In genomic region chr13:46962286-46962941, GRCh38 we compare ENCODE assay signal across 14 cellular contexts.
DNase-seq lines count a peak whose midpoint lies in the region; ATAC-seq and TF ChIP-seq lines count a peak whose summit lies in the region.
"Had no signal": no experiment of that assay in that cellular context is flagged by ENCODE, and none has a peak within 500 bp of the region (broad histone marks: within the 10 kb centered on the region; RNA-seq: fewer than 3 reads in every experiment).

No MANE protein-coding gene starts in this region.

- peaks cover 17% of the 10 kb centered on the region for H3K27me3 Mint-ChIP-seq in activated T-cell treated with anti-CD3 and anti-CD28 coated beads, Interleukin-2, amount 50 U/mL, for 4 hours (ENCODE audit: low read depth)

- no peaks in the 10 kb centered on the region for H3K36me3 Mint-ChIP-seq in activated T-cell treated with anti-CD3 and anti-CD28 coated beads, Interleukin-2, amount 50 U/mL, for 4 hours (ENCODE audit: insufficient read depth)
- H3K36me3 Mint-ChIP-seq: memory B cell had no signal

- H2AFZ ChIP-seq in OCI-LY1 (ENCODE audit: low read length) = no peak overlapping the region

- H3K4me1 ChIP-seq in OCI-LY1 (ENCODE audit: insufficient read depth, low read length, severe bottlenecking) = no peaks in the 10 kb centered on the region

- ATAC-seq in HG02884 (IDR thresholded peaks at IDR 0.05; ENCODE audit: unreplicated experiment) (no peak), HG03342 (IDR thresholded peaks at IDR 0.05; ENCODE audit: unreplicated experiment) (no peak), HG02885 (IDR thresholded peaks at IDR 0.05; ENCODE audit: poor library complexity, unreplicated experiment) (no peak)
- ATAC-seq in activated T-cell treated with anti-CD3 and anti-CD28 coated beads, Interleukin-2, amount 50 U/mL, for 4 hours = no peak

- H3K4me3 ChIP-seq in OCI-LY1 (ENCODE audit: low read depth, low read length, poor library complexity, severe bottlenecking) = no peak overlapping the region
- H3K4me3 ChIP-seq in fibroblast of pulmonary artery (replicated peaks; ENCODE audit: low read depth, low read length) = no peak overlapping the region

- no peak overlapping the region for H3K4me2 ChIP-seq in OCI-LY1 (ENCODE audit: low read length)

- H3K36me3 ChIP-seq in OCI-LY1 (ENCODE audit: insufficient read depth, low read length) = no peaks in the 10 kb centered on the region

- no peaks in the 10 kb centered on the region for H3K27me3 ChIP-seq in OCI-LY1 (ENCODE audit: insufficient read depth, low read length)

- H3K4me3 Mint-ChIP-seq in activated T-cell treated with anti-CD3 and anti-CD28 coated beads, Interleukin-2, amount 50 U/mL, for 4 hours = no peak overlapping the region
- H3K4me3 Mint-ChIP-seq: memory B cell had no signal

- no peaks in the 10 kb centered on the region for H3K9me2 ChIP-seq in OCI-LY1 (ENCODE audit: low read depth, low read length)

- peak; percentile 57 for DNase-seq in A172 (ENCODE audit: low spot score)
- DNase-seq in fibroblast of pulmonary artery (ENCODE audit: low read depth) = peak; percentile 8
- DNase-seq in activated T-cell treated with anti-CD3 and anti-CD28 coated beads, Interleukin-2, amount 50 U/mL, for 4 hours = no peak
- DNase-seq: activated CD4-positive, CD25-positive, alpha-beta regulatory T cell; DMS79; GOT3; NCI-H1436; stimulated activated CD4-positive, alpha-beta T cell treated with anti-CD3 and anti-CD28 coated beads, Interleukin-2, amount 100 ng/mL, for 48 hours had no signal

- no peaks in the 10 kb centered on the region for H3K9me3 ChIP-seq in OCI-LY1 (ENCODE audit: low read length)

- H3K9me3 Mint-ChIP-seq in activated T-cell treated with anti-CD3 and anti-CD28 coated beads, Interleukin-2, amount 50 U/mL, for 4 hours = no peaks in the 10 kb centered on the region
- H3K9me3 Mint-ChIP-seq: memory B cell had no signal

- no peak overlapping the region for H3K27ac ChIP-seq in OCI-LY1 (ENCODE audit: low read depth, low read length, poor library complexity, severe bottlenecking)

- no peaks in the 10 kb centered on the region for H3K4me1 Mint-ChIP-seq in activated T-cell treated with anti-CD3 and anti-CD28 coated beads, Interleukin-2, amount 50 U/mL, for 4 hours (ENCODE audit: low read depth)

- H4K20me1 ChIP-seq in OCI-LY1 (ENCODE audit: insufficient read depth, low read length) = no peaks in the 10 kb centered on the region

- no peaks in the 10 kb centered on the region for H3K79me2 ChIP-seq in OCI-LY1 (ENCODE audit: insufficient read depth, low read length)

- no peaks in the 10 kb centered on the region for H3F3A ChIP-seq in OCI-LY1 (ENCODE audit: insufficient read depth, low read length)

- H3K9ac ChIP-seq in OCI-LY1 (ENCODE audit: low read length) = no peak overlapping the region

- TF ChIP-seq CTCF in GM12872 (IDR thresholded peaks at IDR 0.05; ENCODE audit: insufficient read depth, low read depth, low read length) (peak; percentile 63), OCI-LY1 (IDR thresholded peaks at IDR 0.05; ENCODE audit: low read length) (peak; percentile 56), fibroblast of pulmonary artery (IDR thresholded peaks at IDR 0.05; ENCODE audit: low read length, missing control alignments) (peak; percentile 49)
